In the genomic region with DNA sequence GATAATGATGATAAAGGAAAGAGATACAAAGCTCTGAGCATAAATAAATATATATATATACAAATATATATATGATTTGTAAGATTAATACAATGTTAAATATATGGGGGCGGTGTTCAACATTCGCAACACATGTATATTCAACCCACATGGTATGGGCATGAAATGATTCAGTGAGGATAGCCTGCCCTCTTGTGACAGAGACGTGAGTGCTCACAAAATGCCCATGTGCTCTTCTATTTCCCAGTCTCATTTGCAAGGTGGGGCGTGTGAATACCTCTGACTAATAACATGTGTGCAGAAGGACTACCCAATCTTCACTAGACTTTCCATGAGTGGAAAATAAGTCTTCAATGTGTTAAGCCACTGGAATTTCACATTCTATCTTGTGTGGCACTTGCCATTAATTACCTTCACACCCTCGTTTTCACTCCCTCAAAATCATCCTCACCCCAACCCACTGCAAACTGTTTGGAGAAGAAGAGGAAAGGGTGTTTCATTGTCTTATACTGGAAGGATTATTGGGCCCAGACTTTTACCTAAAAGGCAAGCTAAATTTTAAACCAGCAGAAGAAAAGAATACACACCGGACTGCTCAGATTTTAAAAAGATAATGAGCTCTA, we compare ENCODE assay signal across 8 cellular contexts. TPM values are rescaled to one million over a fixed set of nuclear protein-coding genes. Genes with fewer than 3 reads are reported as not detected.
A peak's percentile ranks its signal among the peaks of the same experiment; 100 is the strongest.
DNase-seq lines count a peak whose midpoint lies in the region; ATAC-seq and TF ChIP-seq lines count a peak whose summit lies in the region.

No MANE protein-coding gene starts in this region.

- intact Hi-C loops in left ventricle myocardium inferior (cut with micrococcal nuclease), result no loop called here
- intact Hi-C loops in ovary (cut with DNase I), result no loop called here

- H3K4me3 Mint-ChIP-seq in activated T-cell treated with anti-CD3 and anti-CD28 coated beads, Interleukin-2, amount 50 U/mL, for 4 hours, result no peak overlapping the region

- H3K4me1 Mint-ChIP-seq in activated T-cell treated with anti-CD3 and anti-CD28 coated beads, Interleukin-2, amount 50 U/mL, for 4 hours (ENCODE audit: low read depth), result peaks cover 3% of the 10 kb centered on the region

- H3K4me3 ChIP-seq in left ventricle myocardium inferior, result no peak overlapping the region
- H3K4me3 ChIP-seq in ovary, result no peak overlapping the region

- H3K9me3 ChIP-seq in left ventricle myocardium inferior (replicated peaks) (no peaks in the 10 kb centered on the region), ovary (no peaks in the 10 kb centered on the region)

- peaks cover 20% of the 10 kb centered on the region for H3K27me3 Mint-ChIP-seq in activated T-cell treated with anti-CD3 and anti-CD28 coated beads, Interleukin-2, amount 50 U/mL, for 4 hours (ENCODE audit: low read depth)

- H3K27ac ChIP-seq in left ventricle myocardium inferior (replicated peaks) (no peak overlapping the region), ovary (no peak overlapping the region)

- no peak for TF ChIP-seq POLR2A in ovary (IDR thresholded peaks at IDR 0.05)

- peak; percentile 63 for TF ChIP-seq CTCF in left ventricle myocardium inferior (IDR thresholded peaks at IDR 0.05; ENCODE audit: borderline replicate concordance)
- no peak for TF ChIP-seq CTCF in ovary (IDR thresholded peaks at IDR 0.05)

- no peak for TF ChIP-seq EP300 in ovary (IDR thresholded peaks at IDR 0.05)

- DNase-seq in DMS53 (lab: John Stamatoyannopoulos, UW) (peak; percentile 87), GM19240 (ENCODE audit: insufficient read length, low spot score) (peak; percentile 5), NCI-H510A (lab: John Stamatoyannopoulos, UW) (peak; percentile 1), left ventricle myocardium inferior (no peak), ovary (no peak)
- DNase-seq in activated T-cell treated with anti-CD3 and anti-CD28 coated beads, Interleukin-2, amount 50 U/mL, for 4 hours, result no peak
- DNase-seq in stimulated activated CD4-positive, alpha-beta T cell treated with anti-CD3 and anti-CD28 coated beads, Interleukin-15, amount 100 ng/mL, for 48 hours (ENCODE audit: low read depth in 2 of 2), result peak; percentile 4 to 15

- H3K4me1 ChIP-seq in left ventricle myocardium inferior (no peaks in the 10 kb centered on the region), ovary (ENCODE audit: insufficient read depth) (no peaks in the 10 kb centered on the region)

- H3K9me3 Mint-ChIP-seq in activated T-cell treated with anti-CD3 and anti-CD28 coated beads, Interleukin-2, amount 50 U/mL, for 4 hours, result no peaks in the 10 kb centered on the region

- ATAC-seq in HG03342 (IDR thresholded peaks at IDR 0.05; ENCODE audit: unreplicated experiment), result peak; percentile 90
- ATAC-seq in activated T-cell treated with anti-CD3 and anti-CD28 coated beads, Interleukin-2, amount 50 U/mL, for 4 hours, result peak; percentile 89 to 90

- peaks cover 24% of the 10 kb centered on the region for H3K27me3 ChIP-seq in left ventricle myocardium inferior (ENCODE audit: low read depth)
- H3K27me3 ChIP-seq in ovary, result no peaks in the 10 kb centered on the region

- H3K36me3 ChIP-seq in left ventricle myocardium inferior (no peaks in the 10 kb centered on the region), ovary (no peaks in the 10 kb centered on the region)

- no peaks in the 10 kb centered on the region for H3K36me3 Mint-ChIP-seq in activated T-cell treated with anti-CD3 and anti-CD28 coated beads, Interleukin-2, amount 50 U/mL, for 4 hours (ENCODE audit: insufficient read depth)

- WGBS in ovary, 3 donors, result 38 to 49% (median 39%) methylated on average over 6 of the region's 6 CpGs

RNA-seq across cellular contexts. Expression of a gene that starts 26.9 kb away (rescaled TPM):
- 10 to 100 TPM in 1 of 3 donors, 1 to 10 TPM in 2; 5.6 to 10.0 (median 7.7) TPM for total RNA-seq in activated T-cell treated with anti-CD3 and anti-CD28 coated beads, Interleukin-2, amount 50 U/mL, for 4 hours
- total RNA-seq in left ventricle myocardium inferior, result not detected
- 1 to 10 TPM in 5 of 7 donors, under 1 TPM in 2; 0.48 to 4.1 (median 1.6) TPM for total RNA-seq in ovary
- polyA plus RNA-seq in ovary, result 1 to 10 TPM; 1.1 to 1.3 TPM

Comparison
In these comparisons a context has a peak if more than half of its experiments do, and no peak if none do; other contexts are left out.
1. DNase-seq: peak in DMS53 (single experiment), GM19240 (single experiment), NCI-H510A (single experiment) and stimulated activated CD4-positive, alpha-beta T cell treated with anti-CD3 and anti-CD28 coated beads, Interleukin-15, amount 100 ng/mL, for 48 hours (2 of 2); none in activated T-cell treated with anti-CD3 and anti-CD28 coated beads, Interleukin-2, amount 50 U/mL, for 4 hours (single experiment), left ventricle myocardium inferior (single experiment) and ovary (0 of 5).